In genomic region chr19:17720487-17720839, GRCh38 we compare ENCODE assay signal across 9 cellular contexts. TPM values are rescaled to one million over a fixed set of nuclear protein-coding genes. Genes with fewer than 3 reads are reported as not detected.
DNase-seq lines count a peak whose midpoint lies in the region; ATAC-seq and TF ChIP-seq lines count a peak whose summit lies in the region.
"Had no signal": no experiment of that assay in that cellular context is flagged by ENCODE, and none has a peak within 500 bp of the region (broad histone marks: within the 10 kb centered on the region; RNA-seq: fewer than 3 reads in every experiment).

No MANE protein-coding gene starts in this region.

- H3K27ac Mint-ChIP-seq in activated CD8-positive, alpha-beta T cell treated with anti-CD3 and anti-CD28 coated beads for 36 hours, result peak overlapping the region; percentile 59
- H3K27ac Mint-ChIP-seq in immature natural killer cell, result peak overlapping the region in 5 of 6 donors; percentile 25 to 88 (median 76)
- H3K27ac Mint-ChIP-seq in stimulated activated naive CD8-positive, alpha-beta T cell treated with anti-CD3 and anti-CD28 coated beads, Interleukin-15, amount 100 ng/mL, for 72 hours, result peak overlapping the region; percentile 91

- H3K4me3 Mint-ChIP-seq in activated CD8-positive, alpha-beta T cell treated with anti-CD3 and anti-CD28 coated beads for 36 hours, result peak overlapping the region; percentile 82
- peak overlapping the region; percentile 84 to 94 (median 88) for H3K4me3 Mint-ChIP-seq in immature natural killer cell
- H3K4me3 Mint-ChIP-seq in stimulated activated naive CD8-positive, alpha-beta T cell treated with anti-CD3 and anti-CD28 coated beads, Interleukin-15, amount 100 ng/mL, for 72 hours, result peak overlapping the region; percentile 86 to 88

- CTCF ChIA-PET in activated CD8-positive, alpha-beta T cell treated with anti-CD3 and anti-CD28 coated beads for 36 hours (lab: Charles Lee), result interaction anchor here (0.8 to 1.5 kb wide), 6 partner anchors 11 to 218 kb away, joined by 3 to 4 read pairs (median 3); partner anchors contain the start of gene RPL18A

- H3K4me1 Mint-ChIP-seq in activated CD8-positive, alpha-beta T cell treated with anti-CD3 and anti-CD28 coated beads for 36 hours (ENCODE audit: low read depth), result peaks cover 33% of the 10 kb centered on the region
- peaks cover 36 to 46% of the 10 kb centered on the region in 2 donors for H3K4me1 Mint-ChIP-seq in immature natural killer cell
- H3K4me1 Mint-ChIP-seq in stimulated activated naive CD8-positive, alpha-beta T cell treated with anti-CD3 and anti-CD28 coated beads, Interleukin-15, amount 100 ng/mL, for 72 hours, result peaks cover 45% of the 10 kb centered on the region

- intact Hi-C loops in activated CD8-positive, alpha-beta T cell treated with anti-CD3 and anti-CD28 coated beads for 36 hours (cut with micrococcal nuclease), result no loop called here

- no peak for TF ChIP-seq CTCF in activated CD8-positive, alpha-beta T cell treated with anti-CD3 and anti-CD28 coated beads for 36 hours (IDR thresholded peaks at IDR 0.05)

- H3K27me3 Mint-ChIP-seq in activated CD8-positive, alpha-beta T cell treated with anti-CD3 and anti-CD28 coated beads for 36 hours, result no peaks in the 10 kb centered on the region
- peaks cover 0 to 3% (median 0%) of the 10 kb centered on the region in 3 donors for H3K27me3 Mint-ChIP-seq in immature natural killer cell (ENCODE audit: low read depth in 3 of 3)
- H3K27me3 Mint-ChIP-seq in stimulated activated naive CD8-positive, alpha-beta T cell treated with anti-CD3 and anti-CD28 coated beads, Interleukin-15, amount 100 ng/mL, for 72 hours, result peaks cover 8% of the 10 kb centered on the region

- H3K36me3 Mint-ChIP-seq in activated CD8-positive, alpha-beta T cell treated with anti-CD3 and anti-CD28 coated beads for 36 hours (ENCODE audit: low read depth), result peaks cover 21% of the 10 kb centered on the region
- H3K36me3 Mint-ChIP-seq in immature natural killer cell, result peaks cover 0 to 8% (median 7%) of the 10 kb centered on the region in 3 donors

- no peaks in the 10 kb centered on the region for H3K9me3 Mint-ChIP-seq in activated CD8-positive, alpha-beta T cell treated with anti-CD3 and anti-CD28 coated beads for 36 hours
- no peaks in the 10 kb centered on the region for H3K9me3 Mint-ChIP-seq in immature natural killer cell
- H3K9me3 Mint-ChIP-seq in stimulated activated naive CD8-positive, alpha-beta T cell treated with anti-CD3 and anti-CD28 coated beads, Interleukin-15, amount 100 ng/mL, for 72 hours, result no peaks in the 10 kb centered on the region

- ATAC-seq in activated CD8-positive, alpha-beta T cell treated with anti-CD3 and anti-CD28 coated beads for 36 hours, result peak; percentile 5
- ATAC-seq in stimulated activated naive CD8-positive, alpha-beta T cell treated with anti-CD3 and anti-CD28 coated beads, Interleukin-15, amount 100 ng/mL, for 72 hours, result no peak

- DNase-seq in DMS 273 (lab: John Stamatoyannopoulos, UW; ENCODE audit: unreplicated experiment) (peak; percentile 52), DMS 273 treated with DMSO at 0.1 percent for 48 hours (lab: John Stamatoyannopoulos, UW) (no peak), immature natural killer cell (no peak), DMS114 treated with DMSO at 0.1 percent for 48 hours (lab: John Stamatoyannopoulos, UW; ENCODE audit: unreplicated experiment) (no peak), DMS153 (lab: John Stamatoyannopoulos, UW) (no peak), NCI-H226 (no peak)
- peak; percentile 26 for DNase-seq in activated CD8-positive, alpha-beta T cell treated with anti-CD3 and anti-CD28 coated beads for 36 hours
- DNase-seq in stimulated activated naive CD8-positive, alpha-beta T cell treated with anti-CD3 and anti-CD28 coated beads, Interleukin-15, amount 100 ng/mL, for 72 hours, result no peak
- DNase-seq: 8988T had no signal

- POLR2A ChIA-PET in activated CD8-positive, alpha-beta T cell treated with anti-CD3 and anti-CD28 coated beads for 36 hours (lab: Charles Lee), result interaction anchor here (0.6 to 2.3 kb wide), 8 partner anchors 14 to 163 kb away, joined by 3 to 6 read pairs (median 4); no protein-coding TSS in a partner anchor

RNA-seq across cellular contexts. Expression of gene MAP1S, which starts 1.2 kb away (rescaled TPM):
- total RNA-seq in activated CD8-positive, alpha-beta T cell treated with anti-CD3 and anti-CD28 coated beads for 36 hours, result 10 to 100 TPM; 53.8 to 54.7 TPM
- 10 to 100 TPM; 14.7 to 51.5 (median 17.7) TPM for polyA plus RNA-seq in immature natural killer cell

RNA-seq across cellular contexts. Expression of gene FCHO1, which starts 30.8 kb away (rescaled TPM):
- 10 to 100 TPM; 36.9 to 38.3 TPM for total RNA-seq in activated CD8-positive, alpha-beta T cell treated with anti-CD3 and anti-CD28 coated beads for 36 hours
- polyA plus RNA-seq in immature natural killer cell, result 10 to 100 TPM in 1 of 3 donors, 1 to 10 TPM in 2; 2.0 to 27.0 (median 6.7) TPM

RNA-seq across cellular contexts. Expression of gene UNC13A, which starts 32.3 kb away (rescaled TPM):
- not detected for total RNA-seq in activated CD8-positive, alpha-beta T cell treated with anti-CD3 and anti-CD28 coated beads for 36 hours
- not detected for polyA plus RNA-seq in immature natural killer cell

Comparison
In these comparisons a context has a peak if more than half of its experiments do, and no peak if none do; other contexts are left out.
1. DNase-seq: peak in DMS 273 (single experiment) and activated CD8-positive, alpha-beta T cell treated with anti-CD3 and anti-CD28 coated beads for 36 hours (single experiment); none in DMS 273 treated with DMSO at 0.1 percent for 48 hours (single experiment), immature natural killer cell (0 of 3), stimulated activated naive CD8-positive, alpha-beta T cell treated with anti-CD3 and anti-CD28 coated beads, Interleukin-15, amount 100 ng/mL, for 72 hours (0 of 2), DMS114 treated with DMSO at 0.1 percent for 48 hours (single experiment), DMS153 (single experiment) and NCI-H226 (single experiment).
2. Peak in every context shown above with its lines, with median percentiles within 50 percentile points of each other: H3K27ac Mint-ChIP-seq and H3K4me3 Mint-ChIP-seq.